Comparison of ENCODE assay signal across 8 cellular contexts in the genomic region with DNA sequence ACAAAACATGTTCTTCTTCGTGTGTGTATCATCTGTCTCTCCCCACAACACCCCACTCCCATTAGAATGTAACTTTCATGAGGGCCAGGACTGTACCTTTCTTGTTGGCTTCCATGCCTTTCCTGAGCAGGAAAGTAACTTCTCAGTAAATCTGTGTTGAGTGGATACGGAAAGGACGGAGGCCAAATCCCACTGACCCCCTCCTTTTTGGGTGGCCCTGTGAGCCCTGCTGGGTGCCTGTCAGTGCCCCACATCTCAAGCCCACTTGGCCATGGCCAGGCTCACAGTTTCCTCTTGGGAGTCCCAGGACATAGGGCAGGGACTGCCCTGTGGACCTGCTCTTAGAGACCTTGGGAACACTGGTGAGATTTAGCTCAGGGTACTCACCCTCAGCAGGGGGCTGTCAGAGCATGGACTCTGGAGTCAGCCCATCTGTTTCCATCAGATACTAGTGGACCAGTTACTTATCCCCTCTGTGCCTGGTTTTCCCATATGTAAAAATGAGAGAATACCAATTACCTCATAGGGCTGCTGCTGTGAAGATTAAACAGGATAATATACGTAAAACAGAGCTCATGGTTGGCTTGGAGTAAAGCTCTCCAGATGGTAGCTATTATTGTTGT. TPM values are rescaled to one million over a fixed set of nuclear protein-coding genes. Genes with fewer than 3 reads are reported as not detected.
DNase-seq lines count a peak whose midpoint lies in the region; ATAC-seq lines count a peak whose summit lies in the region.

No MANE protein-coding gene starts in this region.

- H3K79me1 ChIP-seq in mesenchymal stem cell (replicated peaks; ENCODE audit: low read length, poor library complexity, severe bottlenecking) = no peaks in the 10 kb centered on the region

- H3K4ac ChIP-seq in mesenchymal stem cell (ENCODE audit: low read depth in 1 of 2, low read length in 2 of 2) = peak overlapping the region in 1 of 2 experiments; percentile 47

- H3K9me3 ChIP-seq in mesenchymal stem cell (ENCODE audit: control insufficient read depth, low read length) (no peaks in the 10 kb centered on the region), aorta (ENCODE audit: control insufficient read depth, low read length) (no peaks in the 10 kb centered on the region)

- H2AFZ ChIP-seq in mesenchymal stem cell (ENCODE audit: low read depth, low read length) = no peak overlapping the region

- no peak overlapping the region for H2BK120ac ChIP-seq in mesenchymal stem cell (ENCODE audit: low read depth, low read length)

- H3K4me1 ChIP-seq in mesenchymal stem cell (ENCODE audit: control insufficient read depth, insufficient read depth, low read depth, low read length) = peaks cover 31% of the 10 kb centered on the region
- no peaks in the 10 kb centered on the region for H3K4me1 ChIP-seq in aorta (ENCODE audit: control insufficient read depth in 1 of 2, insufficient read depth in 2 of 2, low read length in 2 of 2)

- no peak overlapping the region for H3K4me2 ChIP-seq in mesenchymal stem cell (ENCODE audit: low read length, poor library complexity, severe bottlenecking)

- H3K4me3 Mint-ChIP-seq in stimulated activated naive CD8-positive, alpha-beta T cell treated with anti-CD3 and anti-CD28 coated beads, Interleukin-15, Interleukin-2, amounts not matched to agents 100 ng/mL and 50 ng/mL, for 24 hours = peak overlapping the region; percentile 77
- H3K4me3 Mint-ChIP-seq in activated naive CD8-positive, alpha-beta T cell treated with anti-CD3 and anti-CD28 coated beads, Interleukin-2, amount 50 U/mL, for 24 hours = peak overlapping the region; percentile 77

- H3K27me3 ChIP-seq in mesenchymal stem cell (ENCODE audit: control insufficient read depth in 1 of 2, insufficient read depth in 1 of 2, low read length in 2 of 2) (peaks cover 0 to 53% of the 10 kb centered on the region in 2 experiments), aorta (ENCODE audit: control insufficient read depth in 1 of 2, insufficient read depth in 2 of 2, low read length in 1 of 2) (no peaks in the 10 kb centered on the region)

- H3K27ac ChIP-seq in mesenchymal stem cell (ENCODE audit: low read length, poor library complexity, severe bottlenecking) (no peak overlapping the region), aorta (ENCODE audit: low read depth in 1 of 2, low read length in 2 of 2) (peak overlapping the region; percentile 12 to 85)

- H2BK12ac ChIP-seq in mesenchymal stem cell (ENCODE audit: low read length in 2 of 2) = peak overlapping the region; percentile 27 to 49

- peaks cover 21% of the 10 kb centered on the region for H3K4me1 Mint-ChIP-seq in stimulated activated naive CD8-positive, alpha-beta T cell treated with anti-CD3 and anti-CD28 coated beads, Interleukin-15, Interleukin-2, amounts not matched to agents 100 ng/mL and 50 ng/mL, for 24 hours (ENCODE audit: low read depth)
- peaks cover 16% of the 10 kb centered on the region for H3K4me1 Mint-ChIP-seq in activated naive CD8-positive, alpha-beta T cell treated with anti-CD3 and anti-CD28 coated beads, Interleukin-2, amount 50 U/mL, for 24 hours

- peak overlapping the region; percentile 40 to 81 for H3K18ac ChIP-seq in mesenchymal stem cell (ENCODE audit: low read depth in 1 of 2, low read length in 2 of 2)

- H4K91ac ChIP-seq in mesenchymal stem cell (ENCODE audit: low read length) = peak overlapping the region; percentile 4

- H3K23ac ChIP-seq in mesenchymal stem cell (ENCODE audit: low read length in 2 of 2) = no peak overlapping the region

- no peak overlapping the region for H2AK5ac ChIP-seq in mesenchymal stem cell (ENCODE audit: low read length, severe bottlenecking)

- peak overlapping the region; percentile 49 for H3K9ac ChIP-seq in mesenchymal stem cell (ENCODE audit: low read length)

- H3K36me3 Mint-ChIP-seq in stimulated activated naive CD8-positive, alpha-beta T cell treated with anti-CD3 and anti-CD28 coated beads, Interleukin-15, Interleukin-2, amounts not matched to agents 100 ng/mL and 50 ng/mL, for 24 hours (ENCODE audit: low read depth) = no peaks in the 10 kb centered on the region
- H3K36me3 Mint-ChIP-seq in activated naive CD8-positive, alpha-beta T cell treated with anti-CD3 and anti-CD28 coated beads, Interleukin-2, amount 50 U/mL, for 24 hours (ENCODE audit: low read depth) = no peaks in the 10 kb centered on the region

- H2BK5ac ChIP-seq in mesenchymal stem cell (ENCODE audit: low read depth, low read length, poor library complexity, severe bottlenecking) = no peak overlapping the region

- H3K4me3 ChIP-seq in mesenchymal stem cell (ENCODE audit: insufficient read depth in 1 of 2, low read depth in 1 of 2, low read length in 2 of 2) (peak overlapping the region in 1 of 2 experiments; percentile 69), aorta (ENCODE audit: low read length in 2 of 2) (peak overlapping the region in 1 of 2 donors; percentile 14)

- intact Hi-C loops in aorta (cut with DNase I) = loop anchor here (2.0 kb wide), 2 partner anchors 17 to 19 kb away; no protein-coding TSS in a partner anchor

- H3K14ac ChIP-seq in mesenchymal stem cell (ENCODE audit: low read length in 2 of 2) = no peak overlapping the region

- no peak overlapping the region for H2BK15ac ChIP-seq in mesenchymal stem cell (ENCODE audit: low read depth, poor library complexity, severe bottlenecking)

- H3K9me3 Mint-ChIP-seq in stimulated activated naive CD8-positive, alpha-beta T cell treated with anti-CD3 and anti-CD28 coated beads, Interleukin-15, Interleukin-2, amounts not matched to agents 100 ng/mL and 50 ng/mL, for 24 hours = no peaks in the 10 kb centered on the region
- no peaks in the 10 kb centered on the region for H3K9me3 Mint-ChIP-seq in activated naive CD8-positive, alpha-beta T cell treated with anti-CD3 and anti-CD28 coated beads, Interleukin-2, amount 50 U/mL, for 24 hours

- WGBS in mesenchymal stem cell = 81% methylated on average over 4 of the region's 4 CpGs
- WGBS in aorta, 2 donors = 73 to 77% methylated on average over 4 of the region's 4 CpGs

- peak overlapping the region; percentile 3 for H4K8ac ChIP-seq in mesenchymal stem cell (ENCODE audit: low read length)

- H3K36me3 ChIP-seq in mesenchymal stem cell (ENCODE audit: control insufficient read depth in 1 of 2, insufficient read depth in 2 of 2, low read depth in 1 of 2, low read length in 2 of 2) (no peaks in the 10 kb centered on the region), aorta (ENCODE audit: control insufficient read depth in 1 of 2, insufficient read depth in 2 of 2, low read length in 1 of 2) (no peaks in the 10 kb centered on the region)

- no peak for DNase-seq in stimulated activated naive CD8-positive, alpha-beta T cell treated with anti-CD3 and anti-CD28 coated beads, Interleukin-15, Interleukin-2, amounts not matched to agents 100 U/mL and 50 U/mL, for 24 hours
- no peak for DNase-seq in activated naive CD8-positive, alpha-beta T cell treated with anti-CD3 and anti-CD28 coated beads, Interleukin-2, amount 50 U/mL, for 24 hours
- DNase-seq in mesenchymal stem cell = peak; percentile 79
- DNase-seq in aorta = peak in 1 of 2 donors; percentile 62
- no peak for DNase-seq in pons (ENCODE audit: low spot score)

- no peak overlapping the region for H3K27ac Mint-ChIP-seq in stimulated activated naive CD8-positive, alpha-beta T cell treated with anti-CD3 and anti-CD28 coated beads, Interleukin-15, Interleukin-2, amounts not matched to agents 100 ng/mL and 50 ng/mL, for 24 hours
- no peak overlapping the region for H3K27ac Mint-ChIP-seq in activated naive CD8-positive, alpha-beta T cell treated with anti-CD3 and anti-CD28 coated beads, Interleukin-2, amount 50 U/mL, for 24 hours

- ATAC-seq in stimulated activated naive CD8-positive, alpha-beta T cell treated with anti-CD3 and anti-CD28 coated beads, Interleukin-15, Interleukin-2, amounts not matched to agents 100 U/mL and 50 U/mL, for 24 hours = no peak
- no peak for ATAC-seq in activated naive CD8-positive, alpha-beta T cell treated with anti-CD3 and anti-CD28 coated beads, Interleukin-2, amount 50 U/mL, for 24 hours
- ATAC-seq in aorta (ENCODE audit: low FRiP score) (no peak), GM21619 (IDR thresholded peaks at IDR 0.05; ENCODE audit: unreplicated experiment) (no peak), GM18511 (IDR thresholded peaks at IDR 0.05; ENCODE audit: unreplicated experiment) (no peak)

- H3K27me3 Mint-ChIP-seq in stimulated activated naive CD8-positive, alpha-beta T cell treated with anti-CD3 and anti-CD28 coated beads, Interleukin-15, Interleukin-2, amounts not matched to agents 100 ng/mL and 50 ng/mL, for 24 hours = peaks cover 61% of the 10 kb centered on the region
- peaks cover 56% of the 10 kb centered on the region for H3K27me3 Mint-ChIP-seq in activated naive CD8-positive, alpha-beta T cell treated with anti-CD3 and anti-CD28 coated beads, Interleukin-2, amount 50 U/mL, for 24 hours

RNA-seq across cellular contexts. Expression of a gene that starts 1.1 kb away (rescaled TPM):
- 134 TPM for polyA plus RNA-seq in mesenchymal stem cell (2013, experiment 1 of 2)
- polyA plus RNA-seq in mesenchymal stem cell (2013, experiment 2 of 2) = 133 TPM
- total RNA-seq in aorta = 1,000 to 10,000 TPM in 1 of 2 donors, 100 to 1,000 TPM in 1; 629 to 1,628 TPM
- 100 to 1,000 TPM in 1 of 2 donors, 10 to 100 TPM in 1; 67.7 to 759 TPM for polyA plus RNA-seq in aorta
